Comparison of ENCODE assay signal across 10 cellular contexts in genomic region chr16:24309222-24309905, GRCh38. TPM values are rescaled to one million over a fixed set of nuclear protein-coding genes. Genes with fewer than 3 reads are reported as not detected.
DNase-seq lines count a peak whose midpoint lies in the region; ATAC-seq, FAIRE-seq and TF ChIP-seq lines count a peak whose summit lies in the region.
"Had no signal": no experiment of that assay in that cellular context is flagged by ENCODE, and none has a peak within 500 bp of the region (broad histone marks: within the 10 kb centered on the region; RNA-seq: fewer than 3 reads in every experiment).

No MANE protein-coding gene starts in this region.

- H3K36me3 ChIP-seq in GM23248 (ENCODE audit: low read depth) (no peaks in the 10 kb centered on the region), MG63 (no peaks in the 10 kb centered on the region)

- no peak overlapping the region for H2AFZ ChIP-seq in GM23248

- no peak overlapping the region for H3K4me3 ChIP-seq in GM23248
- no peak overlapping the region for H3K4me3 ChIP-seq in MG63

- no peaks in the 10 kb centered on the region for H3K79me2 ChIP-seq in GM23248 (ENCODE audit: insufficient read depth)

- H3K27me3 ChIP-seq in GM23248 (replicated peaks; ENCODE audit: insufficient read depth) = no peaks in the 10 kb centered on the region
- no peaks in the 10 kb centered on the region for H3K27me3 ChIP-seq in MG63

- no peak for FAIRE-seq in GM12892 (lab: Jason Lieb, UNC)

- no peak overlapping the region for H3K27ac ChIP-seq in GM23248

- H3K9ac ChIP-seq in GM23248 = no peak overlapping the region

- WGBS in GM23248 (ENCODE audit: low coverage in 1 of 2, low lambda C conversion rate in 2 of 2, missing lambda C conversion rate in 2 of 2), 2 experiments = 19 to 21% methylated on average over 7 of the region's 7 CpGs

- H3K4me2 ChIP-seq in GM23248 (ENCODE audit: unreplicated experiment) = no peak overlapping the region

- no peaks in the 10 kb centered on the region for H4K20me1 ChIP-seq in GM23248 (ENCODE audit: insufficient read depth)

- H3K9me3 ChIP-seq in GM23248 (ENCODE audit: low read depth) (no peaks in the 10 kb centered on the region), MG63 (no peaks in the 10 kb centered on the region)

- TF ChIP-seq POLR2A in GM12892 (IDR thresholded peaks at IDR 0.05; ENCODE audit: low read depth, low read length) = no peak

- H3F3A ChIP-seq in GM23248 (ENCODE audit: insufficient read depth) = no peaks in the 10 kb centered on the region

- H3K4me1 ChIP-seq in GM23248 (ENCODE audit: insufficient read depth) = no peaks in the 10 kb centered on the region

- in situ Hi-C loops in GM23248 (cut with MboI) = no loop called here

- DNase-seq in GM23248 (peak; percentile 31), MG63 (peak; percentile 97), astrocyte of the hippocampus (ENCODE audit: low read depth, low spot score) (peak; percentile 93), renal cortical epithelial cell (ENCODE audit: low read depth) (peak; percentile 25), NCI-H187 treated with DMSO at 0.1 percent for 48 hours (lab: John Stamatoyannopoulos, UW) (no peak), NCI-H446 treated with DMSO at 0.1 percent for 48 hours (lab: John Stamatoyannopoulos, UW) (no peak), GM12892 (ENCODE audit: insufficient read length) (no peak)
- DNase-seq: NCI-H2171 treated with DMSO at 0.1 percent for 48 hours had no signal

- no peak for ATAC-seq in GM19035 (IDR thresholded peaks at IDR 0.05; ENCODE audit: unreplicated experiment)

- no peaks in the 10 kb centered on the region for H3K9me2 ChIP-seq in GM23248 (ENCODE audit: insufficient read depth)

RNA-seq across cellular contexts. Expression of gene CACNG3, which starts 53.2 kb away (rescaled TPM):
- not detected in 2 replicates for total RNA-seq in GM23248 (2014; rRNA removed; shearing (Covaris generic))
- not detected in 2 replicates for polyA plus RNA-seq in GM23248 (2016; fragmentation: Nextera tagmentation; extraction: Ambion mirVana)
- not detected in 2 replicates for total RNA-seq in MG63 (2014; rRNA removed; shearing (Covaris generic); ENCODE audit: low replicate concordance)
- total RNA-seq in renal cortical epithelial cell = not detected in 2 replicates
- polyA plus RNA-seq in GM12892 (2012; ENCODE audit: missing spikeins) = not detected
- total RNA-seq: cardiac septum had no signal

Comparison
In these comparisons a context has a peak if more than half of its experiments do, and no peak if none do; other contexts are left out.
1. DNase-seq: peak in GM23248 (single experiment), MG63 (single experiment), astrocyte of the hippocampus (single experiment) and renal cortical epithelial cell (single experiment); none in NCI-H187 treated with DMSO at 0.1 percent for 48 hours (single experiment), NCI-H446 treated with DMSO at 0.1 percent for 48 hours (single experiment) and GM12892 (single experiment).